Comparison of ENCODE assay signal across 1 cellular context in the genomic region with DNA sequence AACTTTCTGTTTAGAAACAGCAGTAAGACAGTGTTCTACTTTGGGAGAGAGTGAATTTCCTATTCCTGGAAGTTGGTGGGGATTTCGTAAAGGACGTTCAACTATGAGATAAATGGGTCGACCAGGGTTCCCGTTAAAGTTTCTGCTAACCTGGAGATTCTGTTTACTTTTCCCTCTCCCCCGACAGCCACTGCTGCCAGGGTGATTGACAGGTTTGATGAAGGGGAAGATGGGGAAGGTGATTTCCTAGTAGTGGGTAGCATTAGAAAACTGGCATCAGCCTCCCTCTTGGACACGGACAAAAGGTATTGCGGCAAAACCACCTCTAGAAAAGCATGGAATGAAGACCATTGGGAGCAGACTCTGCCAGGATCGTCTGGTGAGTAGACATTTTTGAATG.
TF ChIP-seq lines count a peak whose summit lies in the region.

No MANE protein-coding gene starts in this region.

TF ChIP-seq in GM12878, 131 proteins besides CTCF, POLR2A, EP300 and RAD21:
- TF ChIP-seq, protein P1, sequence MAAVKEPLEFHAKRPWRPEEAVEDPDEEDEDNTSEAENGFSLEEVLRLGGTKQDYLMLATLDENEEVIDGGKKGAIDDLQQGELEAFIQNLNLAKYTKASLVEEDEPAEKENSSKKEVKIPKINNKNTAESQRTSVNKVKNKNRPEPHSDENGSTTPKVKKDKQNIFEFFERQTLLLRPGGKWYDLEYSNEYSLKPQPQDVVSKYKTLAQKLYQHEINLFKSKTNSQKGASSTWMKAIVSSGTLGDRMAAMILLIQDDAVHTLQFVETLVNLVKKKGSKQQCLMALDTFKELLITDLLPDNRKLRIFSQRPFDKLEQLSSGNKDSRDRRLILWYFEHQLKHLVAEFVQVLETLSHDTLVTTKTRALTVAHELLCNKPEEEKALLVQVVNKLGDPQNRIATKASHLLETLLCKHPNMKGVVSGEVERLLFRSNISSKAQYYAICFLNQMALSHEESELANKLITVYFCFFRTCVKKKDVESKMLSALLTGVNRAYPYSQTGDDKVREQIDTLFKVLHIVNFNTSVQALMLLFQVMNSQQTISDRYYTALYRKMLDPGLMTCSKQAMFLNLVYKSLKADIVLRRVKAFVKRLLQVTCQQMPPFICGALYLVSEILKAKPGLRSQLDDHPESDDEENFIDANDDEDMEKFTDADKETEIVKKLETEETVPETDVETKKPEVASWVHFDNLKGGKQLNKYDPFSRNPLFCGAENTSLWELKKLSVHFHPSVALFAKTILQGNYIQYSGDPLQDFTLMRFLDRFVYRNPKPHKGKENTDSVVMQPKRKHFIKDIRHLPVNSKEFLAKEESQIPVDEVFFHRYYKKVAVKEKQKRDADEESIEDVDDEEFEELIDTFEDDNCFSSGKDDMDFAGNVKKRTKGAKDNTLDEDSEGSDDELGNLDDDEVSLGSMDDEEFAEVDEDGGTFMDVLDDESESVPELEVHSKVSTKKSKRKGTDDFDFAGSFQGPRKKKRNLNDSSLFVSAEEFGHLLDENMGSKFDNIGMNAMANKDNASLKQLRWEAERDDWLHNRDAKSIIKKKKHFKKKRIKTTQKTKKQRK (IDR thresholded peaks at IDR 0.05; ENCODE audit: low read depth, low read length), result no peak
- TF ChIP-seq, protein P2, sequence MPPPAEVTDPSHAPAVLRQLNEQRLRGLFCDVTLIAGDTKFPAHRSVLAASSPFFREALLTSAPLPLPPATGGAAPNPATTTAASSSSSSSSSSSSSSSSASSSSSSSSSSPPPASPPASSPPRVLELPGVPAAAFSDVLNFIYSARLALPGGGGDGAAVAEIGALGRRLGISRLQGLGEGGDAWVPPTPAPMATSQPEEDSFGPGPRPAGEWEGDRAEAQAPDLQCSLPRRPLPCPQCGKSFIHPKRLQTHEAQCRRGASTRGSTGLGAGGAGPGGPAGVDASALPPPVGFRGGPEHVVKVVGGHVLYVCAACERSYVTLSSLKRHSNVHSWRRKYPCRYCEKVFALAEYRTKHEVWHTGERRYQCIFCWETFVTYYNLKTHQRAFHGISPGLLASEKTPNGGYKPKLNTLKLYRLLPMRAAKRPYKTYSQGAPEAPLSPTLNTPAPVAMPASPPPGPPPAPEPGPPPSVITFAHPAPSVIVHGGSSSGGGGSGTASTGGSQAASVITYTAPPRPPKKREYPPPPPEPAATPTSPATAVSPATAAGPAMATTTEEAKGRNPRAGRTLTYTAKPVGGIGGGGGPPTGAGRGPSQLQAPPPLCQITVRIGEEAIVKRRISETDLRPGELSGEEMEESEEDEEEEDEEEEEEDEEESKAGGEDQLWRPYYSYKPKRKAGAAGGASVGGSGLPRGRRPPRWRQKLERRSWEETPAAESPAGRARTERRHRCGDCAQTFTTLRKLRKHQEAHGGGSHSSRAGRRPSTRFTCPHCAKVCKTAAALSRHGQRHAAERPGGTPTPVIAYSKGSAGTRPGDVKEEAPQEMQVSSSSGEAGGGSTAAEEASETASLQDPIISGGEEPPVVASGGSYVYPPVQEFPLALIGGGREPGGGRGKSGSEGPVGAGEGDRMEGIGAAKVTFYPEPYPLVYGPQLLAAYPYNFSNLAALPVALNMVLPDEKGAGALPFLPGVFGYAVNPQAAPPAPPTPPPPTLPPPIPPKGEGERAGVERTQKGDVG (CRISPR knock-in tag; IDR thresholded peaks at IDR 0.05), result no peak
- TF ChIP-seq, protein P3, sequence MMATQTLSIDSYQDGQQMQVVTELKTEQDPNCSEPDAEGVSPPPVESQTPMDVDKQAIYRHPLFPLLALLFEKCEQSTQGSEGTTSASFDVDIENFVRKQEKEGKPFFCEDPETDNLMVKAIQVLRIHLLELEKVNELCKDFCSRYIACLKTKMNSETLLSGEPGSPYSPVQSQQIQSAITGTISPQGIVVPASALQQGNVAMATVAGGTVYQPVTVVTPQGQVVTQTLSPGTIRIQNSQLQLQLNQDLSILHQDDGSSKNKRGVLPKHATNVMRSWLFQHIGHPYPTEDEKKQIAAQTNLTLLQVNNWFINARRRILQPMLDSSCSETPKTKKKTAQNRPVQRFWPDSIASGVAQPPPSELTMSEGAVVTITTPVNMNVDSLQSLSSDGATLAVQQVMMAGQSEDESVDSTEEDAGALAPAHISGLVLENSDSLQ (IDR thresholded peaks at IDR 0.05), result peak; percentile 87
- TF ChIP-seq, protein P4, sequence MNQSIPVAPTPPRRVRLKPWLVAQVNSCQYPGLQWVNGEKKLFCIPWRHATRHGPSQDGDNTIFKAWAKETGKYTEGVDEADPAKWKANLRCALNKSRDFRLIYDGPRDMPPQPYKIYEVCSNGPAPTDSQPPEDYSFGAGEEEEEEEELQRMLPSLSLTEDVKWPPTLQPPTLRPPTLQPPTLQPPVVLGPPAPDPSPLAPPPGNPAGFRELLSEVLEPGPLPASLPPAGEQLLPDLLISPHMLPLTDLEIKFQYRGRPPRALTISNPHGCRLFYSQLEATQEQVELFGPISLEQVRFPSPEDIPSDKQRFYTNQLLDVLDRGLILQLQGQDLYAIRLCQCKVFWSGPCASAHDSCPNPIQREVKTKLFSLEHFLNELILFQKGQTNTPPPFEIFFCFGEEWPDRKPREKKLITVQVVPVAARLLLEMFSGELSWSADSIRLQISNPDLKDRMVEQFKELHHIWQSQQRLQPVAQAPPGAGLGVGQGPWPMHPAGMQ (IDR thresholded peaks at IDR 0.05; ENCODE audit: borderline replicate concordance), result no peak
- TF ChIP-seq ZSCAN29 (IDR thresholded peaks at IDR 0.05) (no peak), CBX5 (IDR thresholded peaks at IDR 0.05; ENCODE audit: low read depth) (no peak), KAT2A (conservative IDR thresholded peaks at IDR 0.05; ENCODE audit: control insufficient read depth, low read depth, low read length) (no peak), ZNF274 (IDR thresholded peaks at IDR 0.05; ENCODE audit: insufficient read depth, insufficient read length) (no peak), NR2C1 (IDR thresholded peaks at IDR 0.05) (no peak), SIX5 (IDR thresholded peaks at IDR 0.05; ENCODE audit: low read depth, low read length, severe bottlenecking) (no peak), SMC3 (IDR thresholded peaks at IDR 0.05; ENCODE audit: borderline replicate concordance, low read length) (no peak), IRF4 (IDR thresholded peaks at IDR 0.05; ENCODE audit: low read depth, low read length) (no peak)
- TF ChIP-seq, protein P5, sequence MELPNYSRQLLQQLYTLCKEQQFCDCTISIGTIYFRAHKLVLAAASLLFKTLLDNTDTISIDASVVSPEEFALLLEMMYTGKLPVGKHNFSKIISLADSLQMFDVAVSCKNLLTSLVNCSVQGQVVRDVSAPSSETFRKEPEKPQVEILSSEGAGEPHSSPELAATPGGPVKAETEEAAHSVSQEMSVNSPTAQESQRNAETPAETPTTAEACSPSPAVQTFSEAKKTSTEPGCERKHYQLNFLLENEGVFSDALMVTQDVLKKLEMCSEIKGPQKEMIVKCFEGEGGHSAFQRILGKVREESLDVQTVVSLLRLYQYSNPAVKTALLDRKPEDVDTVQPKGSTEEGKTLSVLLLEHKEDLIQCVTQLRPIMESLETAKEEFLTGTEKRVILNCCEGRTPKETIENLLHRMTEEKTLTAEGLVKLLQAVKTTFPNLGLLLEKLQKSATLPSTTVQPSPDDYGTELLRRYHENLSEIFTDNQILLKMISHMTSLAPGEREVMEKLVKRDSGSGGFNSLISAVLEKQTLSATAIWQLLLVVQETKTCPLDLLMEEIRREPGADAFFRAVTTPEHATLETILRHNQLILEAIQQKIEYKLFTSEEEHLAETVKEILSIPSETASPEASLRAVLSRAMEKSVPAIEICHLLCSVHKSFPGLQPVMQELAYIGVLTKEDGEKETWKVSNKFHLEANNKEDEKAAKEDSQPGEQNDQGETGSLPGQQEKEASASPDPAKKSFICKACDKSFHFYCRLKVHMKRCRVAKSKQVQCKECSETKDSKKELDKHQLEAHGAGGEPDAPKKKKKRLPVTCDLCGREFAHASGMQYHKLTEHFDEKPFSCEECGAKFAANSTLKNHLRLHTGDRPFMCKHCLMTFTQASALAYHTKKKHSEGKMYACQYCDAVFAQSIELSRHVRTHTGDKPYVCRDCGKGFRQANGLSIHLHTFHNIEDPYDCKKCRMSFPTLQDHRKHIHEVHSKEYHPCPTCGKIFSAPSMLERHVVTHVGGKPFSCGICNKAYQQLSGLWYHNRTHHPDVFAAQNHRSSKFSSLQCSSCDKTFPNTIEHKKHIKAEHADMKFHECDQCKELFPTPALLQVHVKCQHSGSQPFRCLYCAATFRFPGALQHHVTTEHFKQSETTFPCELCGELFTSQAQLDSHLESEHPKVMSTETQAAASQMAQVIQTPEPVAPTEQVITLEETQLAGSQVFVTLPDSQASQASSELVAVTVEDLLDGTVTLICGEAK (IDR thresholded peaks at IDR 0.05; ENCODE audit: borderline replicate concordance), result no peak
- TF ChIP-seq, protein P6, sequence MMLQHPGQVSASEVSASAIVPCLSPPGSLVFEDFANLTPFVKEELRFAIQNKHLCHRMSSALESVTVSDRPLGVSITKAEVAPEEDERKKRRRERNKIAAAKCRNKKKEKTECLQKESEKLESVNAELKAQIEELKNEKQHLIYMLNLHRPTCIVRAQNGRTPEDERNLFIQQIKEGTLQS (IDR thresholded peaks at IDR 0.05; ENCODE audit: borderline replicate concordance, extremely low read depth, low read depth, low read length), result no peak
- TF ChIP-seq, protein P7, sequence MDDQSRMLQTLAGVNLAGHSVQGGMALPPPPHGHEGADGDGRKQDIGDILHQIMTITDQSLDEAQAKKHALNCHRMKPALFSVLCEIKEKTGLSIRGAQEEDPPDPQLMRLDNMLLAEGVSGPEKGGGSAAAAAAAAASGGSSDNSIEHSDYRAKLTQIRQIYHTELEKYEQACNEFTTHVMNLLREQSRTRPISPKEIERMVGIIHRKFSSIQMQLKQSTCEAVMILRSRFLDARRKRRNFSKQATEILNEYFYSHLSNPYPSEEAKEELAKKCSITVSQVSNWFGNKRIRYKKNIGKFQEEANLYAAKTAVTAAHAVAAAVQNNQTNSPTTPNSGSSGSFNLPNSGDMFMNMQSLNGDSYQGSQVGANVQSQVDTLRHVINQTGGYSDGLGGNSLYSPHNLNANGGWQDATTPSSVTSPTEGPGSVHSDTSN (IDR thresholded peaks at IDR 0.05; ENCODE audit: insufficient replicate concordance, low read depth, low read length), result peak; percentile 79
